ENCODE assay signal across 21 cellular contexts in the genomic region with DNA sequence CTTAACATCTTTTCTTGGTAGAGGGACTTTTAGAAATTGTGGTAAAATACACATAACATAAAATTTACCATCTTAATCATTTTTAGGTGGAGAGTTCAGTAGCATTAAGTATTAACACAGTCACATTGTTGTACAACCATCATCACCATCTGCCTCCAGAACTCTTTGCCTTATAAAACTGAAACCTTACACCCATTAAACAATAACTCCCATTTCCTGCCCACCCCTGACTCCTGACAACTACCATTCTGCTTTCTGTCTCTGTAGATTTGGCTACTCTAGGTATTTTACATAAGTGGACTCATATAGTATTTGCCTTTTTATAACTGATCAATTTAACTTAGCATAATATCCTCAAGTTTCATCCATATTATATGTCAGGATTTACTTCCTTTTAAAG.
DNase-seq lines count a peak whose midpoint lies in the region; ATAC-seq and TF ChIP-seq lines count a peak whose summit lies in the region.
"Had no signal": no experiment of that assay in that cellular context is flagged by ENCODE, and none has a peak within 500 bp of the region (broad histone marks: within the 10 kb centered on the region; RNA-seq: fewer than 3 reads in every experiment).

No MANE protein-coding gene starts in this region.

- H3K4me3 ChIP-seq in fibroblast of mammary gland (ENCODE audit: control insufficient read depth, low read depth, low read length): no peak overlapping the region
- H3K4me3 ChIP-seq: colonic mucosa, heart right ventricle, K562, Peyer's patch, right lobe of liver, upper lobe of left lung had no signal

- peak; percentile 16 for DNase-seq in fibroblast of mammary gland (ENCODE audit: low read depth)
- no peak for DNase-seq in activated gamma-delta T cell (lab: John Stamatoyannopoulos, UW)
- no peak for DNase-seq in NOMO-1 treated with dmso at 0.1 percent for 144 hours (lab: John Stamatoyannopoulos, UW; ENCODE audit: unreplicated experiment)
- no peak for DNase-seq in inferior parietal cortex (ENCODE audit: extremely low spot score)
- DNase-seq in NCI-H748 treated with DMSO at 0.1 percent for 48 hours (lab: John Stamatoyannopoulos, UW): no peak
- DNase-seq: activated CD8-positive, alpha-beta T cell treated with anti-CD3 and anti-CD28 coated beads for 36 hours; aorta; colonic mucosa; DMS53; erythroblast; heart right ventricle; NCI-H1417 treated with DMSO at 0.1 percent for 48 hours; Peyer's patch; right lobe of liver; stimulated activated CD4-positive, alpha-beta T cell treated with anti-CD3 and anti-CD28 coated beads, Interleukin-2, amount 100 ng/mL, for 48 hours; upper lobe of left lung had no signal

- ATAC-seq in GM18498 (IDR thresholded peaks at IDR 0.05; ENCODE audit: unreplicated experiment) (peak; percentile 52), GM21381 (IDR thresholded peaks at IDR 0.05; ENCODE audit: unreplicated experiment) (peak; percentile 53), HG03432 (IDR thresholded peaks at IDR 0.05; ENCODE audit: unreplicated experiment) (peak; percentile 58)
- ATAC-seq: activated CD8-positive, alpha-beta T cell treated with anti-CD3 and anti-CD28 coated beads for 36 hours; activated T-helper 17 cell treated with anti-CD3 and anti-CD28 coated beads, Interleukin-2, amount 50 U/mL, for 72 hours; K562; right lobe of liver had no signal

- TF ChIP-seq CTCF in fibroblast of mammary gland (conservative IDR thresholded peaks at IDR 0.05; ENCODE audit: control insufficient read depth, insufficient read depth, low read depth, low read length): no peak
